In the genomic region with DNA sequence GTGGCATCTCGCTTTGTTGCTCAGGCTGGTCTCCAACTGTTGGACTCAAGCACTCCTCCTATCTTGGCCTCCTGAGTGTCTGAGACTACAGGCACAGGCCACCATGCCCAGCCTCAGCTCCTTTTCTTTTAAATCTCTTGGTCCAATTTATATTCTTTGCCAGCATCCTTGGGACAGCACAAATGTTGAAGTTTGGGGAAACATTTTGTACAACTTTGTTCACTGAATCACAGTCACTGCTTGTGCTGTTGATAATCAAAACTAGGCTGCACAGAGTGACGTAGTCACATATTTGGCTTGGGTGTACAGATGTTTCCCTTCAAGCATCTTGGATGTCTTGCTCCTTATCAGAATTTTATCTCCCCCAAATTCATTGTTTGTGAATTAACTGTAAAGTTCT, we compare ENCODE assay signal across 21 cellular contexts. TPM values are rescaled to one million over a fixed set of nuclear protein-coding genes. Genes with fewer than 3 reads are reported as not detected.
DNase-seq lines count a peak whose midpoint lies in the region; FAIRE-seq and TF ChIP-seq lines count a peak whose summit lies in the region.
"Had no signal": no experiment of that assay in that cellular context is flagged by ENCODE, and none has a peak within 500 bp of the region (broad histone marks: within the 10 kb centered on the region; RNA-seq: fewer than 3 reads in every experiment).

No MANE protein-coding gene starts in this region.

- H3K4me3 Mint-ChIP-seq in activated CD4-positive, alpha-beta T cell treated with anti-CD3 and anti-CD28 coated beads, Interleukin-2, amount 10 ng/mL, durations not matched to agents 24 days and 14 days, result no peak overlapping the region
- H3K4me3 Mint-ChIP-seq: dendritic cell treated with granulocyte-macrophage colony-stimulating factor and Interleukin-4, amounts not matched to agents 40 ng/mL and 50 ng/mL, for 4 days; natural killer cell treated with Interleukin-12 subunit alpha and Interleukin-12 subunit beta and Interleukin-15 and Interleukin-18, amount 100 ng/mL, for 72 hours had no signal

- no peak for TF ChIP-seq POLR2A in adrenal gland (IDR thresholded peaks at IDR 0.05)
- TF ChIP-seq POLR2A in prostate gland (IDR thresholded peaks at IDR 0.05), result no peak

- H3K27ac Mint-ChIP-seq in activated CD4-positive, alpha-beta T cell treated with anti-CD3 and anti-CD28 coated beads, Interleukin-2, amount 10 ng/mL, durations not matched to agents 24 days and 14 days, result no peak overlapping the region
- H3K27ac Mint-ChIP-seq: activated T-helper 2 cell treated with anti-CD3 and anti-CD28 coated beads, Interferon-gamma antibody, Interleukin-2, Interleukin-4, amounts not matched to agents 10 μg/mL and 5 μg/mL and 100 μg/mL, durations not matched to agents 14 hours and 24 hours and 36 hours; dendritic cell treated with granulocyte-macrophage colony-stimulating factor and Interleukin-4, amounts not matched to agents 40 ng/mL and 50 ng/mL, for 4 days; natural killer cell treated with Interleukin-12 subunit alpha and Interleukin-12 subunit beta and Interleukin-15 and Interleukin-18, amount 100 ng/mL, for 72 hours had no signal

- H2AFZ ChIP-seq in ACC112 (ENCODE audit: low read length, unreplicated experiment), result no peak overlapping the region
- H2AFZ ChIP-seq: PC-9 had no signal

- TF ChIP-seq CTCF in adrenal gland (IDR thresholded peaks at IDR 0.05), result no peak
- TF ChIP-seq CTCF in cardiac muscle cell (IDR thresholded peaks at IDR 0.05; ENCODE audit: low read depth, low read length), result no peak
- TF ChIP-seq CTCF in prostate gland (IDR thresholded peaks at IDR 0.05), result no peak
- TF ChIP-seq CTCF in D721Med (IDR thresholded peaks at IDR 0.05; ENCODE audit: insufficient read depth, missing control alignments), result no peak

- peak in 1 of 7 donors; percentile 41 for DNase-seq in adrenal gland
- DNase-seq in cardiac muscle cell (ENCODE audit: low read depth in 1 of 2, low spot score in 1 of 2), result peak in 1 of 2 donors; percentile 88
- DNase-seq in prostate gland (ENCODE audit: low spot score), result no peak
- DNase-seq in GM19240 (ENCODE audit: insufficient read length, low spot score), result no peak
- no peak for DNase-seq in activated CD4-positive, alpha-beta T cell treated with anti-CD3 and anti-CD28 coated beads, Interleukin-2, amount 10 ng/mL, durations not matched to agents 24 days and 14 days
- no peak for DNase-seq in D721Med (ENCODE audit: insufficient read length, low spot score)
- DNase-seq in NOMO-1 treated with DMSO at 0.1 percent for 48 hours (lab: John Stamatoyannopoulos, UW; ENCODE audit: unreplicated experiment), result no peak
- DNase-seq: activated CD8-positive, alpha-beta memory T cell treated with anti-CD3 and anti-CD28 coated beads for 24 hours; amniotic stem cell; erythroblast; NCI-H1930; PC-9 had no signal

- H3K36me3 ChIP-seq in ACC112 (ENCODE audit: insufficient read depth, low read length) (no peaks in the 10 kb centered on the region), adrenal gland (replicated peaks in 1 of 2) (no peaks in the 10 kb centered on the region), cardiac muscle cell (no peaks in the 10 kb centered on the region), prostate gland (no peaks in the 10 kb centered on the region)

- H3K36me3 Mint-ChIP-seq in activated CD4-positive, alpha-beta T cell treated with anti-CD3 and anti-CD28 coated beads, Interleukin-2, amount 10 ng/mL, durations not matched to agents 24 days and 14 days (ENCODE audit: low read depth), result no peaks in the 10 kb centered on the region
- H3K36me3 Mint-ChIP-seq: natural killer cell treated with Interleukin-12 subunit alpha and Interleukin-12 subunit beta and Interleukin-15 and Interleukin-18, amount 100 ng/mL, for 72 hours had no signal

- 56 to 75% (median 65%) methylated on average over 2 of the region's 2 CpGs for WGBS in adrenal gland, 4 donors
- WGBS in prostate gland, result 61% methylated on average over 2 of the region's 2 CpGs

- H3K27me3 Mint-ChIP-seq in activated CD4-positive, alpha-beta T cell treated with anti-CD3 and anti-CD28 coated beads, Interleukin-2, amount 10 ng/mL, durations not matched to agents 24 days and 14 days, result peaks cover 6% of the 10 kb centered on the region
- H3K27me3 Mint-ChIP-seq: dendritic cell treated with granulocyte-macrophage colony-stimulating factor and Interleukin-4, amounts not matched to agents 40 ng/mL and 50 ng/mL, for 4 days had no signal

- H3K27ac ChIP-seq in ACC112 (ENCODE audit: low read depth, low read length) (peak overlapping the region; percentile 46), adrenal gland (peak overlapping the region in 3 of 5 donors; percentile 11 to 79 (median 62)), cardiac muscle cell (peak overlapping the region; percentile 81), prostate gland (peak overlapping the region; percentile 13 to 33)
- H3K27ac ChIP-seq: PC-9, VCaP had no signal

- no peaks in the 10 kb centered on the region for H3K9me3 Mint-ChIP-seq in activated CD4-positive, alpha-beta T cell treated with anti-CD3 and anti-CD28 coated beads, Interleukin-2, amount 10 ng/mL, durations not matched to agents 24 days and 14 days
- H3K9me3 Mint-ChIP-seq: activated T-helper 2 cell treated with anti-CD3 and anti-CD28 coated beads, Interferon-gamma antibody, Interleukin-2, Interleukin-4, amounts not matched to agents 10 μg/mL and 5 μg/mL and 100 μg/mL, durations not matched to agents 14 hours and 24 hours and 36 hours; dendritic cell treated with granulocyte-macrophage colony-stimulating factor and Interleukin-4, amounts not matched to agents 40 ng/mL and 50 ng/mL, for 4 days; natural killer cell treated with Interleukin-12 subunit alpha and Interleukin-12 subunit beta and Interleukin-15 and Interleukin-18, amount 100 ng/mL, for 72 hours had no signal

- H3K4me1 ChIP-seq in ACC112 (ENCODE audit: control insufficient read depth, insufficient read depth, low read length, unreplicated experiment) (peaks cover 27% of the 10 kb centered on the region), adrenal gland (replicated peaks in 1 of 2) (peaks cover 0 to 39% of the 10 kb centered on the region in 2 donors), cardiac muscle cell (ENCODE audit: low read depth) (peaks cover 45% of the 10 kb centered on the region), prostate gland (replicated peaks) (no peaks in the 10 kb centered on the region)

- no peak for FAIRE-seq in D721Med (lab: Jason Lieb, UNC)
- FAIRE-seq: A204.1, GM12878, H54, HTR-8/SVneo had no signal

- H3K27me3 ChIP-seq in ACC112 (ENCODE audit: insufficient read depth, low read length) (no peaks in the 10 kb centered on the region), adrenal gland (no peaks in the 10 kb centered on the region), cardiac muscle cell (no peaks in the 10 kb centered on the region), prostate gland (replicated peaks; ENCODE audit: insufficient read depth) (no peaks in the 10 kb centered on the region)

- intact Hi-C loops in adrenal gland (cut with DNase I), result no loop called here
- intact Hi-C loops in prostate gland (cut with DNase I), result no loop called here
- intact Hi-C loops in activated CD4-positive, alpha-beta T cell treated with anti-CD3 and anti-CD28 coated beads, Interleukin-2, amount 10 ng/mL, durations not matched to agents 24 days and 14 days (cut with micrococcal nuclease), result no loop called here

- H3K79me2 ChIP-seq in ACC112 (ENCODE audit: control insufficient read depth, insufficient read depth, low read length, unreplicated experiment), result peaks cover 6% of the 10 kb centered on the region

- H3K4me3 ChIP-seq in ACC112 (ENCODE audit: low read depth, low read length) (no peak overlapping the region), adrenal gland (no peak overlapping the region), cardiac muscle cell (no peak overlapping the region), prostate gland (no peak overlapping the region)
- H3K4me3 ChIP-seq: GM12878, PC-9 had no signal

- no peaks in the 10 kb centered on the region for H3K9me3 ChIP-seq in adrenal gland (replicated peaks in 1 of 3)
- H3K9me3 ChIP-seq in cardiac muscle cell (ENCODE audit: low read depth), result no peaks in the 10 kb centered on the region
- H3K9me3 ChIP-seq in prostate gland, result no peaks in the 10 kb centered on the region

- peaks cover 2% of the 10 kb centered on the region for H3K4me1 Mint-ChIP-seq in activated CD4-positive, alpha-beta T cell treated with anti-CD3 and anti-CD28 coated beads, Interleukin-2, amount 10 ng/mL, durations not matched to agents 24 days and 14 days

RNA-seq across cellular contexts. Expression of a gene that starts 17.8 kb away (rescaled TPM):
- total RNA-seq in adrenal gland (10 to 100 TPM; 12.0 to 36.2 (median 18.7) TPM), cardiac muscle cell (47.0 and 63.6 TPM in 2 replicates), prostate gland (10 to 100 TPM; 12.9 to 71.7 TPM)
- polyA plus RNA-seq in adrenal gland (10 to 100 TPM in 2 of 3 donors, 1 to 10 TPM in 1; 9.2 to 13.3 (median 13.0) TPM), cardiac muscle cell (15.7 and 20.8 TPM in 2 replicates)
- 1.4 and 1.6 TPM in 2 replicates for total RNA-seq in activated CD4-positive, alpha-beta T cell treated with anti-CD3 and anti-CD28 coated beads, Interleukin-2, amount 10 ng/mL, durations not matched to agents 24 days and 14 days

Comparison
In these comparisons a context has a peak if more than half of its experiments do, and no peak if none do; other contexts are left out.
1. H3K27ac ChIP-seq: peak in every context shown above with its lines; median percentile 81 in cardiac muscle cell; 62 in adrenal gland; 46 in ACC112; 23 in prostate gland.